ENCODE assay signal across 10 cellular contexts in the genomic region with DNA sequence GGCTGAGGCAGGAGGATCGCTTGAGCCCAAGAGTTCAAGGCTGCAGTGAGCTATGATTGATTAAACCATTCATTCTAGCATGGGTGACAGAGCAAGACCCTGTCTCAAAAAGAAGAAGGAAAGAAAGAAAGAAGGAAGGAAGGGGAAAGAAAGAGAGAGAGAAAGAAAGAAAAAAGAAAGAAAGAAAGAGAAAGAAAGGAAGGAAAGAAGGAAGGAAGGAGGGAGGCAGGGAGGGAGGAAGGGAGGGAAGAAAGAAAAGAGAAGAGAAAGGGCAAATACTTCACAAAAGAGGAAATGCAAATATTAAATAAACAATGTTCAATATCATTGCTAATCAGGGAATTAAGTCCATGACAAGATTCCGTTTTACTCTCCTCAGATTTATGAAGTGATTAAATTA. TPM values are rescaled to one million over a fixed set of nuclear protein-coding genes. Genes with fewer than 3 reads are reported as not detected.
"Had no signal": no experiment of that assay in that cellular context is flagged by ENCODE, and none has a peak within 500 bp of the region (broad histone marks: within the 10 kb centered on the region; RNA-seq: fewer than 3 reads in every experiment).

No MANE protein-coding gene starts in this region.

- H3K27ac Mint-ChIP-seq: GM23338, H9, HFFc6 had no signal

- H3K4me3 Mint-ChIP-seq: GM23338, H9, HFFc6 had no signal

- H3K4me3 ChIP-seq: GM23338 had no signal

- FAIRE-seq: H1, H54, HTR-8/SVneo had no signal

- DNase-seq: H9, HCEC 1CT, HFFc6, IMR-90, KBM-7 had no signal

- ATAC-seq: GM23338 had no signal

- H3K9me3 Mint-ChIP-seq: GM23338, H9, HFFc6 had no signal

- H3K9ac ChIP-seq: KMS-11 had no signal

- H3K4me2 ChIP-seq: GM23338, KMS-11 had no signal

- H3K27ac ChIP-seq: KMS-11 had no signal

- H2AFZ ChIP-seq: GM23338 had no signal

RNA-seq across cellular contexts. Expression of a gene that starts 19.9 kb away (rescaled TPM):
- total RNA-seq: H1, HFFc6 had no signal

RNA-seq across cellular contexts. Expression of a gene that starts 31.3 kb away (rescaled TPM):
- total RNA-seq: H1, H9, IMR-90 had no signal
- polyA plus RNA-seq: GM23338, IMR-90 had no signal
